ENCODE assay signal across 19 cellular contexts in the genomic region with DNA sequence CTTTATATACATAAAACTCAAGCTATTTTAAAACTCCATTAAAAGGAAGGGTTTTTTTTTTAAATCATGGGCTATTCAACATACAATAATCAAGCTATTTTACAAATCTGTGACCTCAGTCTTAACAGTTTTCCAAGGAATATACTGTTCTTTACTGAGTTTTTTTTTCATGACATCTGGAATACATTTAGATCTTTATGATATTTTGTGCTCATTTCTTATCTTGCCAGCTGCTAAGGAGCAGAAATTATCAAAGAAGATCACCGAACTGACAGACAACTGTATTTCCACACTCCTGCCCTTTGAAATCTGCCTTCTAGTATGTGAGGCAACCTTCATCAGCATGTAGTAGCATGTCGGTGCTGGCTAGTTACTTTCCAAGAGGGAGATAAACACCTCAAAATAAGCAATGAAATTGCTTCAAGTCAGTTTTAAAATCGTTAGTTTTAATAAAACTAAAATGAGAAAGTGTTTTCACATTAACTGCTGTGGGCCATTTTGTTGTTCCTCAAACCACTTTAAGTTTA.
A peak's percentile ranks its signal among the peaks of the same experiment; 100 is the strongest.
DNase-seq lines count a peak whose midpoint lies in the region; TF ChIP-seq lines count a peak whose summit lies in the region.
"Had no signal": no experiment of that assay in that cellular context is flagged by ENCODE, and none has a peak within 500 bp of the region (broad histone marks: within the 10 kb centered on the region; RNA-seq: fewer than 3 reads in every experiment).

No MANE protein-coding gene starts in this region.

- H3K4me2 ChIP-seq in SK-N-SH (no peak overlapping the region), OCI-LY7 (ENCODE audit: low read length) (no peak overlapping the region)

- H3K27me3 ChIP-seq in SK-N-SH (ENCODE audit: insufficient read depth) (no peaks in the 10 kb centered on the region), uterus (no peaks in the 10 kb centered on the region)

- 41% methylated on average over 3 of the region's 3 CpGs for WGBS in SK-N-SH (ENCODE audit: low lambda C conversion rate)

- H3K27me3 Mint-ChIP-seq in type B pancreatic cell: no peaks in the 10 kb centered on the region
- peaks cover 22% of the 10 kb centered on the region for H3K27me3 Mint-ChIP-seq in activated CD4-positive, alpha-beta T cell treated with anti-CD3 and anti-CD28 coated beads, Interleukin-2, amount 10 ng/mL, durations not matched to agents 7 days and 5 days

- H3K79me2 ChIP-seq in SK-N-SH (ENCODE audit: insufficient read depth): no peaks in the 10 kb centered on the region
- no peaks in the 10 kb centered on the region for H3K79me2 ChIP-seq in OCI-LY7 (ENCODE audit: insufficient read depth, low read depth, low read length)

- BruUV-seq in OCI-LY7 (replicated peaks; lab: Mats Ljungman, UMichigan): no TSS peak

- H3K9me2 ChIP-seq in SK-N-SH: no peaks in the 10 kb centered on the region
- no peaks in the 10 kb centered on the region for H3K9me2 ChIP-seq in OCI-LY7 (ENCODE audit: insufficient read depth, low read length)

- H4K20me1 ChIP-seq in SK-N-SH (ENCODE audit: insufficient read depth) (no peaks in the 10 kb centered on the region), OCI-LY7 (ENCODE audit: insufficient read depth, low read length) (no peaks in the 10 kb centered on the region)

- TF ChIP-seq POLR2A in uterus (IDR thresholded peaks at IDR 0.05): no peak

- no peak overlapping the region for H3K9ac ChIP-seq in SK-N-SH

- peak in 1 of 2 experiments; percentile 50; a peak in 1 of 4 replicates for TF ChIP-seq EP300 in SK-N-SH (IDR thresholded peaks at IDR 0.05; ENCODE audit: borderline replicate concordance in 1 of 2, low read depth in 1 of 2, low read length in 1 of 2)

- no peak overlapping the region for H3K4me3 ChIP-seq in SK-N-SH (ENCODE audit: low read depth in 2 of 2, low read length in 1 of 2)
- no peak overlapping the region for H3K4me3 ChIP-seq in epithelial cell of esophagus (ENCODE audit: low read length)
- H3K4me3 ChIP-seq in OCI-LY7 (ENCODE audit: low read depth, low read length, poor library complexity, severe bottlenecking): no peak overlapping the region
- H3K4me3 ChIP-seq in uterus: no peak overlapping the region

- no peaks in the 10 kb centered on the region for H3F3A ChIP-seq in SK-N-SH (replicated peaks; ENCODE audit: insufficient read depth)

- H2AFZ ChIP-seq in SK-N-SH (ENCODE audit: low read depth) (no peak overlapping the region), OCI-LY7 (ENCODE audit: low read length) (no peak overlapping the region)

- peaks cover 14% of the 10 kb centered on the region for H3K4me1 Mint-ChIP-seq in type B pancreatic cell (ENCODE audit: unreplicated experiment)
- no peaks in the 10 kb centered on the region for H3K4me1 Mint-ChIP-seq in activated CD4-positive, alpha-beta T cell treated with anti-CD3 and anti-CD28 coated beads, Interleukin-2, amount 10 ng/mL, durations not matched to agents 7 days and 5 days

- peaks cover 0 to 10% of the 10 kb centered on the region in 2 experiments; a peak in 3 of 4 replicates for H3K4me1 ChIP-seq in SK-N-SH (ENCODE audit: control insufficient read depth in 1 of 2, insufficient read depth in 2 of 2, low read depth in 1 of 2, low read length in 1 of 2)
- H3K4me1 ChIP-seq in OCI-LY7 (ENCODE audit: insufficient read depth, low read length, poor library complexity, severe bottlenecking): peaks cover 7% of the 10 kb centered on the region
- H3K4me1 ChIP-seq in uterus: no peaks in the 10 kb centered on the region

- H3K36me3 ChIP-seq in SK-N-SH (replicated peaks in 1 of 2; ENCODE audit: control insufficient read depth in 1 of 2, insufficient read depth in 2 of 2, low read length in 1 of 2): peaks cover 0 to 8% of the 10 kb centered on the region in 2 experiments
- no peaks in the 10 kb centered on the region for H3K36me3 ChIP-seq in OCI-LY7 (ENCODE audit: insufficient read depth, low read length)
- H3K36me3 ChIP-seq in uterus: no peaks in the 10 kb centered on the region

- H3K27ac ChIP-seq in SK-N-SH (ENCODE audit: low read depth in 2 of 2, low read length in 1 of 2): no peak overlapping the region
- no peak overlapping the region for H3K27ac ChIP-seq in OCI-LY7 (ENCODE audit: low read depth, low read length, poor library complexity, severe bottlenecking)
- no peak overlapping the region for H3K27ac ChIP-seq in uterus
- H3K27ac ChIP-seq: C4-2B had no signal

- POLR2A ChIA-PET in SK-N-SH (lab: Yijun Ruan, JAX): no interaction called here
- POLR2A ChIA-PET in OCI-LY7 (lab: Charles Lee): interaction anchor here (0.6 to 1.0 kb wide), 4 partner anchors 9 to 65 kb away, joined by 3 to 4 read pairs (median 3); no protein-coding TSS in a partner anchor
- POLR2A ChIA-PET in activated CD4-positive, alpha-beta T cell treated with anti-CD3 and anti-CD28 coated beads, Interleukin-2, amount 10 ng/mL, durations not matched to agents 7 days and 5 days (lab: Charles Lee): interaction anchor here (0.6 kb wide), 1 partner anchor 149 kb away, joined by 7 read pairs; no protein-coding TSS in a partner anchor

- peak overlapping the region; percentile 10 for H3K27ac Mint-ChIP-seq in type B pancreatic cell
- no peak overlapping the region for H3K27ac Mint-ChIP-seq in activated CD4-positive, alpha-beta T cell treated with anti-CD3 and anti-CD28 coated beads, Interleukin-2, amount 10 ng/mL, durations not matched to agents 7 days and 5 days
- H3K27ac Mint-ChIP-seq: H9 had no signal

- H3K4me3 Mint-ChIP-seq in type B pancreatic cell: no peak overlapping the region
- H3K4me3 Mint-ChIP-seq in activated CD4-positive, alpha-beta T cell treated with anti-CD3 and anti-CD28 coated beads, Interleukin-2, amount 10 ng/mL, durations not matched to agents 7 days and 5 days: no peak overlapping the region
- H3K4me3 Mint-ChIP-seq: H9 had no signal

- peaks cover 17% of the 10 kb centered on the region for H3K36me3 Mint-ChIP-seq in type B pancreatic cell
- peaks cover 10% of the 10 kb centered on the region for H3K36me3 Mint-ChIP-seq in activated CD4-positive, alpha-beta T cell treated with anti-CD3 and anti-CD28 coated beads, Interleukin-2, amount 10 ng/mL, durations not matched to agents 7 days and 5 days (ENCODE audit: low read depth)

- peaks cover 11% of the 10 kb centered on the region for H3K9me3 Mint-ChIP-seq in type B pancreatic cell
- H3K9me3 Mint-ChIP-seq in activated CD4-positive, alpha-beta T cell treated with anti-CD3 and anti-CD28 coated beads, Interleukin-2, amount 10 ng/mL, durations not matched to agents 7 days and 5 days: peaks cover 10% of the 10 kb centered on the region
- H3K9me3 Mint-ChIP-seq: H9 had no signal

- H3K9me3 ChIP-seq in SK-N-SH (no peaks in the 10 kb centered on the region), OCI-LY7 (ENCODE audit: low read length) (peaks cover 13% of the 10 kb centered on the region), uterus (no peaks in the 10 kb centered on the region)

- DNase-seq in HPDE6-E6E7 (ENCODE audit: extremely low spot score) (peak; percentile 31), SK-N-SH (no peak), epithelial cell of esophagus (ENCODE audit: low read depth) (peak; percentile 83), type B pancreatic cell (ENCODE audit: extremely low spot score, unreplicated experiment) (no peak), OCI-LY7 (ENCODE audit: low spot score) (no peak), uterus (no peak)
- no peak for DNase-seq in activated CD4-positive, alpha-beta T cell treated with anti-CD3 and anti-CD28 coated beads, Interleukin-2, amount 10 ng/mL, durations not matched to agents 7 days and 5 days
- DNase-seq: AML-193; DMS79 treated with DMSO at 0.1 percent for 48 hours; H9; MM.1S; NCI-H1105; NCI-H1694; NCI-H2081 treated with DMSO at 0.1 percent for 48 hours; NCI-H510A; NCI-H748 treated with DMSO at 0.1 percent for 48 hours; NK-92 treated with Interleukin-12 subunit alpha and Interleukin-12 subunit beta, amount 100 ng/mL, for 24 hours; SHP77 treated with DMSO at 0.1 percent for 48 hours had no signal

- CTCF ChIA-PET in SK-N-SH (lab: Yijun Ruan, JAX) (no interaction called here), OCI-LY7 (lab: Charles Lee; ENCODE audit: unreplicated experiment) (no interaction called here)
- CTCF ChIA-PET in activated CD4-positive, alpha-beta T cell treated with anti-CD3 and anti-CD28 coated beads, Interleukin-2, amount 10 ng/mL, durations not matched to agents 7 days and 5 days (lab: Charles Lee): interaction anchor here (0.6 kb wide), 1 partner anchor 28 kb away, joined by 5 read pairs; no protein-coding TSS in a partner anchor

- no peak for TF ChIP-seq RAD21 in SK-N-SH (IDR thresholded peaks at IDR 0.05; ENCODE audit: low read length)

- TF ChIP-seq CTCF in SK-N-SH (IDR thresholded peaks at IDR 0.05) (no peak), epithelial cell of esophagus (IDR thresholded peaks at IDR 0.05; ENCODE audit: insufficient read depth, low read depth, low read length, missing control alignments) (no peak), type B pancreatic cell (conservative IDR thresholded peaks at IDR 0.05) (no peak), OCI-LY7 (conservative IDR thresholded peaks at IDR 0.05; ENCODE audit: low read length) (no peak), uterus (IDR thresholded peaks at IDR 0.05) (no peak)

- intact Hi-C loops in OCI-LY7 (cut with micrococcal nuclease; ENCODE audit: unreplicated experiment) (no loop called here), uterus (cut with DNase I; ENCODE audit: low total_unique reads) (no loop called here)

TF ChIP-seq in SK-N-SH, 30 proteins besides CTCF, POLR2A, EP300 and RAD21 (continues in another document):
- TF ChIP-seq GATA2 (CRISPR knock-in tag; IDR thresholded peaks at IDR 0.05): peak; percentile 62
- TF ChIP-seq RCOR1 (IDR thresholded peaks at IDR 0.05; ENCODE audit: low read length): peak; percentile 42; the same call in 1 of the 2 replicates
- TF ChIP-seq, protein P1, sequence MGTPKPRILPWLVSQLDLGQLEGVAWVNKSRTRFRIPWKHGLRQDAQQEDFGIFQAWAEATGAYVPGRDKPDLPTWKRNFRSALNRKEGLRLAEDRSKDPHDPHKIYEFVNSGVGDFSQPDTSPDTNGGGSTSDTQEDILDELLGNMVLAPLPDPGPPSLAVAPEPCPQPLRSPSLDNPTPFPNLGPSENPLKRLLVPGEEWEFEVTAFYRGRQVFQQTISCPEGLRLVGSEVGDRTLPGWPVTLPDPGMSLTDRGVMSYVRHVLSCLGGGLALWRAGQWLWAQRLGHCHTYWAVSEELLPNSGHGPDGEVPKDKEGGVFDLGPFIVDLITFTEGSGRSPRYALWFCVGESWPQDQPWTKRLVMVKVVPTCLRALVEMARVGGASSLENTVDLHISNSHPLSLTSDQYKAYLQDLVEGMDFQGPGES (IDR thresholded peaks at IDR 0.05; ENCODE audit: low read depth, low read length): no peak
- peak; percentile 33; the same call in 1 of the 2 replicates for TF ChIP-seq TCF12 (IDR thresholded peaks at IDR 0.05)

Comparison
In these comparisons a context has a peak if more than half of its experiments do, and no peak if none do; other contexts are left out.
1. DNase-seq: peak in HPDE6-E6E7 (single experiment) and epithelial cell of esophagus (single experiment); none in SK-N-SH (single experiment), type B pancreatic cell (single experiment), OCI-LY7 (single experiment), activated CD4-positive, alpha-beta T cell treated with anti-CD3 and anti-CD28 coated beads, Interleukin-2, amount 10 ng/mL, durations not matched to agents 7 days and 5 days (single experiment) and uterus (0 of 2).